In genomic region chr2:39373403-39373802, GRCh38 we compare ENCODE assay signal across 2 cellular contexts.
TF ChIP-seq lines count a peak whose summit lies in the region.

No MANE protein-coding gene starts in this region.

TF ChIP-seq in HEK293, 187 proteins besides CTCF, POLR2A, EP300 and RAD21 (continued from another document):
- TF ChIP-seq ZNF580 (tag by site-specific recombination; IDR thresholded peaks at IDR 0.05) (no peak), SALL2 (tag by site-specific recombination; IDR thresholded peaks at IDR 0.05; ENCODE audit: borderline replicate concordance) (no peak), ZNF223 (tag by site-specific recombination; IDR thresholded peaks at IDR 0.05) (no peak), ZNF146 (tag by site-specific recombination; IDR thresholded peaks at IDR 0.05) (peak; percentile 64; the same call in 1 of the 2 replicates), ZNF391 (tag by site-specific recombination; IDR thresholded peaks at IDR 0.05; ENCODE audit: borderline replicate concordance, low read depth) (no peak), ZNF585B (tag by site-specific recombination; IDR thresholded peaks at IDR 0.05) (no peak)
- TF ChIP-seq, protein P1, sequence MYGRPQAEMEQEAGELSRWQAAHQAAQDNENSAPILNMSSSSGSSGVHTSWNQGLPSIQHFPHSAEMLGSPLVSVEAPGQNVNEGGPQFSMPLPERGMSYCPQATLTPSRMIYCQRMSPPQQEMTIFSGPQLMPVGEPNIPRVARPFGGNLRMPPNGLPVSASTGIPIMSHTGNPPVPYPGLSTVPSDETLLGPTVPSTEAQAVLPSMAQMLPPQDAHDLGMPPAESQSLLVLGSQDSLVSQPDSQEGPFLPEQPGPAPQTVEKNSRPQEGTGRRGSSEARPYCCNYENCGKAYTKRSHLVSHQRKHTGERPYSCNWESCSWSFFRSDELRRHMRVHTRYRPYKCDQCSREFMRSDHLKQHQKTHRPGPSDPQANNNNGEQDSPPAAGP (tag by site-specific recombination; IDR thresholded peaks at IDR 0.05), result no peak

TF ChIP-seq in WTC11, 78 proteins besides CTCF, POLR2A, EP300 and RAD21 (continued from another document):
- no peak for TF ChIP-seq ERG (CRISPR knock-in tag; IDR thresholded peaks at IDR 0.05)
- TF ChIP-seq, protein P2, sequence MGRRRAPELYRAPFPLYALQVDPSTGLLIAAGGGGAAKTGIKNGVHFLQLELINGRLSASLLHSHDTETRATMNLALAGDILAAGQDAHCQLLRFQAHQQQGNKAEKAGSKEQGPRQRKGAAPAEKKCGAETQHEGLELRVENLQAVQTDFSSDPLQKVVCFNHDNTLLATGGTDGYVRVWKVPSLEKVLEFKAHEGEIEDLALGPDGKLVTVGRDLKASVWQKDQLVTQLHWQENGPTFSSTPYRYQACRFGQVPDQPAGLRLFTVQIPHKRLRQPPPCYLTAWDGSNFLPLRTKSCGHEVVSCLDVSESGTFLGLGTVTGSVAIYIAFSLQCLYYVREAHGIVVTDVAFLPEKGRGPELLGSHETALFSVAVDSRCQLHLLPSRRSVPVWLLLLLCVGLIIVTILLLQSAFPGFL (CRISPR knock-in tag; IDR thresholded peaks at IDR 0.05; ENCODE audit: borderline replicate concordance), result no peak
- TF ChIP-seq IRF2 (CRISPR knock-in tag; IDR thresholded peaks at IDR 0.05; ENCODE audit: borderline replicate concordance, low read depth), result no peak
- TF ChIP-seq ZNF512 (CRISPR knock-in tag; IDR thresholded peaks at IDR 0.05; ENCODE audit: borderline replicate concordance), result no peak
- TF ChIP-seq RORB (CRISPR knock-in tag; IDR thresholded peaks at IDR 0.05), result no peak
- no peak for TF ChIP-seq ZNF396 (CRISPR knock-in tag; IDR thresholded peaks at IDR 0.05; ENCODE audit: borderline replicate concordance)
- no peak for TF ChIP-seq FOXP1 (CRISPR knock-in tag; IDR thresholded peaks at IDR 0.05; ENCODE audit: borderline replicate concordance)
- no peak for TF ChIP-seq FOXK1 (CRISPR knock-in tag; IDR thresholded peaks at IDR 0.05)
- TF ChIP-seq, protein P3, sequence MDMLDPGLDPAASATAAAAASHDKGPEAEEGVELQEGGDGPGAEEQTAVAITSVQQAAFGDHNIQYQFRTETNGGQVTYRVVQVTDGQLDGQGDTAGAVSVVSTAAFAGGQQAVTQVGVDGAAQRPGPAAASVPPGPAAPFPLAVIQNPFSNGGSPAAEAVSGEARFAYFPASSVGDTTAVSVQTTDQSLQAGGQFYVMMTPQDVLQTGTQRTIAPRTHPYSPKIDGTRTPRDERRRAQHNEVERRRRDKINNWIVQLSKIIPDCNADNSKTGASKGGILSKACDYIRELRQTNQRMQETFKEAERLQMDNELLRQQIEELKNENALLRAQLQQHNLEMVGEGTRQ (CRISPR knock-in tag; IDR thresholded peaks at IDR 0.05), result no peak
- TF ChIP-seq OVOL2 (CRISPR knock-in tag; IDR thresholded peaks at IDR 0.05; ENCODE audit: borderline replicate concordance), result no peak
- TF ChIP-seq ZNF532 (CRISPR knock-in tag; IDR thresholded peaks at IDR 0.05; ENCODE audit: borderline replicate concordance), result no peak
- TF ChIP-seq ESRRA (CRISPR knock-in tag; IDR thresholded peaks at IDR 0.05; ENCODE audit: borderline replicate concordance), result no peak
